In the genomic region with DNA sequence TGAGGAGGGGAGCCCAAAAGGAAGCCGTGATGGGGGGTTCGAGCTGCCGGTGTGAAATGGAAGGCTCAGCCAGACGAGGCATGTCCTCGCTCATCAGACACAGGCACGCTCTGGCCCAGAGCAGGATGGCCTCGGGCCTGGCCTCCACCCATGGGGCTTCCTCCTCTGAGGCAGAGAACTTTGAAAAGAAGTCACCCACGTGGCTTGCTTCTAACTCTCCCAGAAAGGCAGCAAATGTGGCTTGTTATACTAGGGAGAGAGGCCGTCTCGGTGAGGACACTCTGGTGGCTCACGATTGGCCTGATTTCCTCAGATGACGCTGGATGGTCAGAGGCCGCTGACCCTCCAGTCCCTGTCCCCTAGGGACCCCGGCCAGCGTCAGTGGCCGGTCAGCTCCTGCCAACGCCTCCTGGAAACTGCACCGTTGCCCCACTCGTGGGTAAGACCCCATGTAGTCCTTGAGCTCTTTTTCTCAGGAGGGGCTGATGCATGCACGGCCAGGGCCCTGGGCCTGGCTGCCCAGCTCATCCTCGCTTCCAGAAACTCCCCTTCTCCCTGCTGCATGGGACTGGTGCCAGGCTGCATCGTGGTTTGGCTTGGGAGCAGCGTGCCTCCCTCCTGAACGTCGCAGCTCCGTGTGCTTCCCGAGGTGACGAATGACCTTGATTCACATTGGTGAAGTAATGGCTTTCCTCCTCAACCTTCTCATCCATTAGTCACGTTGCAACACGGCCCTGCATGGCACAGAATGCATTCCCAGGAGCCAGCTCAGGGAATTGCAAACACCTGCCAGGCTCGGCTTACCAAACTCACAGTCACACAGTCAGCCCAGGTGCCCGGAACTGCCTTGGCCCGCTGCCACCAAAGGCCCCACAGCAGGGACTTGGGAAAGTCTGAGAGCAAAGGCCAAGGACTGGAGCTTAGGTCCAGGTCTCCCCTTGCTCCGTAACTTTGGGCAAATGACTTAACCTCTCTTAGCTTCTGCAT, we compare ENCODE assay signal across 9 cellular contexts. TPM values are rescaled to one million over a fixed set of nuclear protein-coding genes. Genes with fewer than 3 reads are reported as not detected.
DNase-seq lines count a peak whose midpoint lies in the region; ATAC-seq and TF ChIP-seq lines count a peak whose summit lies in the region.
"Had no signal": no experiment of that assay in that cellular context is flagged by ENCODE, and none has a peak within 500 bp of the region (broad histone marks: within the 10 kb centered on the region; RNA-seq: fewer than 3 reads in every experiment).

No MANE protein-coding gene starts in this region.

- H3K27ac ChIP-seq in adipose tissue (ENCODE audit: low read depth, low read length) (peak overlapping the region; percentile 2), vagina (peak overlapping the region; percentile 67)

- no peaks in the 10 kb centered on the region for H3K27me3 ChIP-seq in vagina

- H3K9me3 ChIP-seq in vagina, result no peaks in the 10 kb centered on the region

- H3K36me3 ChIP-seq in vagina, result no peaks in the 10 kb centered on the region

- intact Hi-C loops in Right ventricle myocardium inferior (cut with DNase I) (no loop called here), cardiac septum (cut with DNase I) (no loop called here), left colon (cut with DNase I, micrococcal nuclease) (no loop called here), vagina (cut with DNase I) (loop anchor here (5.0 kb wide), 1 partner anchor 148 kb away; no protein-coding TSS in a partner anchor)

- no peak overlapping the region for H3K4me3 ChIP-seq in vagina

- no peak for DNase-seq in Right ventricle myocardium inferior (ENCODE audit: missing footprints)
- no peak for DNase-seq in cardiac septum (ENCODE audit: low spot score)
- peak; percentile 71 to 80 for DNase-seq in left colon
- no peak for DNase-seq in vagina (ENCODE audit: extremely low spot score in 2 of 2)
- DNase-seq in activated naive CD4-positive, alpha-beta T cell treated with anti-CD3 and anti-CD28 coated beads, Interleukin-2, amount 50 U/mL, for 16 hours, result no peak
- DNase-seq: CD4-positive, CD25-positive, alpha-beta regulatory T cell had no signal

- 44 to 61% (median 49%) methylated on average over 34 of the region's 34 CpGs for WGBS in adipose tissue, 3 donors

- no peak for TF ChIP-seq CTCF in vagina (IDR thresholded peaks at IDR 0.05)

- peaks cover 54% of the 10 kb centered on the region for H3K4me1 ChIP-seq in vagina

- TF ChIP-seq POLR2A in vagina (IDR thresholded peaks at IDR 0.05), result no peak

- ATAC-seq in Right ventricle myocardium inferior (peak; percentile 24), left colon (peak; percentile 2), GM18511 (IDR thresholded peaks at IDR 0.05; ENCODE audit: unreplicated experiment) (no peak), GM21737 (IDR thresholded peaks at IDR 0.05; ENCODE audit: unreplicated experiment) (no peak)

RNA-seq across cellular contexts. Expression of a gene that starts 58.8 kb away (rescaled TPM):
- total RNA-seq in Right ventricle myocardium inferior (81.9 TPM), cardiac septum (81.9 TPM), left colon (100 to 1,000 TPM in 1 of 2 donors, 10 to 100 TPM in 1; 84.6 to 108 TPM), vagina (71.9 TPM)
- polyA plus RNA-seq in adipose tissue, result 10 to 100 TPM; 59.3 to 82.1 (median 59.6) TPM

Comparison
In these comparisons a context has a peak if more than half of its experiments do, and no peak if none do; other contexts are left out.
1. ATAC-seq: peak in Right ventricle myocardium inferior (single experiment) and left colon (single experiment); none in GM18511 (single experiment) and GM21737 (single experiment).
2. DNase-seq: peak in left colon (2 of 2); none in Right ventricle myocardium inferior (single experiment), cardiac septum (single experiment), vagina (0 of 2) and activated naive CD4-positive, alpha-beta T cell treated with anti-CD3 and anti-CD28 coated beads, Interleukin-2, amount 50 U/mL, for 16 hours (single experiment).